Comparison of ENCODE assay signal across 8 cellular contexts in genomic region chr18:3596324-3597158, GRCh38.
DNase-seq lines count a peak whose midpoint lies in the region; ATAC-seq and TF ChIP-seq lines count a peak whose summit lies in the region.

No MANE protein-coding gene starts in this region.

- H3K4me2 ChIP-seq in Karpas-422 (ENCODE audit: low read depth, low read length, poor library complexity, severe bottlenecking) = peak overlapping the region; percentile 89

- no peak overlapping the region for H3K4me3 ChIP-seq in BE2C (ENCODE audit: low read depth, low read length)
- peak overlapping the region; percentile 74; the same call in 1 of the 2 replicates for H3K4me3 ChIP-seq in Karpas-422 (ENCODE audit: low read length)
- H3K4me3 ChIP-seq in epithelial cell of esophagus (ENCODE audit: low read length) = no peak overlapping the region
- peak overlapping the region; percentile 51 to 66 for H3K4me3 ChIP-seq in muscle layer of duodenum (ENCODE audit: low read depth in 1 of 2, low read length in 2 of 2)
- no peak overlapping the region for H3K4me3 ChIP-seq in urinary bladder (ENCODE audit: low read depth, low read length)

- H3K27ac ChIP-seq in Karpas-422 (ENCODE audit: low read length) (peak overlapping the region; percentile 98), muscle layer of duodenum (ENCODE audit: low read length) (peak overlapping the region; percentile 100), urinary bladder (ENCODE audit: low read depth) (peak overlapping the region; percentile 91)

- H3K9ac ChIP-seq in Karpas-422 (ENCODE audit: low read length) = peak overlapping the region; percentile 79

- TF ChIP-seq CTCF in BE2C (IDR thresholded peaks at IDR 0.05; ENCODE audit: low read depth, low read length) = peak; percentile 42
- TF ChIP-seq CTCF in epithelial cell of esophagus (IDR thresholded peaks at IDR 0.05; ENCODE audit: insufficient read depth, low read depth, low read length, missing control alignments) = no peak

- no peaks in the 10 kb centered on the region for H3K9me2 ChIP-seq in Karpas-422 (replicated peaks; ENCODE audit: insufficient read depth, low read length)

- ATAC-seq in GM19452 (IDR thresholded peaks at IDR 0.05; ENCODE audit: unreplicated experiment) = peak; percentile 30

- DNase-seq in BE2C = peak; percentile 27
- DNase-seq in Karpas-422 = peak; percentile 89
- DNase-seq in activated CD4-positive, CD25-positive, alpha-beta regulatory T cell treated with anti-CD3 and anti-CD28 coated beads, Interleukin-2, amount 50 U/mL, for 72 hours = peak; percentile 61
- peak; percentile 12 for DNase-seq in epithelial cell of esophagus (ENCODE audit: low read depth)
- no peak for DNase-seq in NK-92 treated with Interleukin-12 subunit alpha and Interleukin-12 subunit beta, amount 100 ng/mL, for 24 hours (lab: John Stamatoyannopoulos, UW)

- WGBS in urinary bladder = 50% methylated on average over 17 of the region's 17 CpGs

- H3K79me2 ChIP-seq in Karpas-422 (ENCODE audit: low read length) = peaks cover 7% of the 10 kb centered on the region; the same call in 1 of the 2 replicates

- H3K4me1 ChIP-seq in BE2C (no peaks in the 10 kb centered on the region; the same call in 1 of the 2 replicates), Karpas-422 (ENCODE audit: low read length) (peaks cover 53% of the 10 kb centered on the region), muscle layer of duodenum (ENCODE audit: control insufficient read depth in 1 of 2, insufficient read depth in 2 of 2, low read length in 2 of 2) (peaks cover 21 to 23% of the 10 kb centered on the region in 2 donors), urinary bladder (ENCODE audit: insufficient read depth) (no peaks in the 10 kb centered on the region)

- H3K36me3 ChIP-seq in BE2C (no peaks in the 10 kb centered on the region), Karpas-422 (ENCODE audit: insufficient read depth, low read length) (no peaks in the 10 kb centered on the region), muscle layer of duodenum (ENCODE audit: control insufficient read depth in 1 of 2, insufficient read depth in 2 of 2, low read length in 2 of 2) (peaks cover 0 to 8% of the 10 kb centered on the region in 2 donors), urinary bladder (ENCODE audit: insufficient read depth) (no peaks in the 10 kb centered on the region)

- no peaks in the 10 kb centered on the region for H3K27me3 ChIP-seq in BE2C
- no peaks in the 10 kb centered on the region for H3K27me3 ChIP-seq in Karpas-422 (ENCODE audit: low read length)
- H3K27me3 ChIP-seq in muscle layer of duodenum (ENCODE audit: low read depth, low read length) = no peaks in the 10 kb centered on the region

- H2AFZ ChIP-seq in Karpas-422 (ENCODE audit: low read length) = 0 out of 2 replicates have a peak overlapping the region, but pooled peaks have one; percentile 39

- H4K20me1 ChIP-seq in Karpas-422 (ENCODE audit: insufficient read depth, low read depth, low read length) = no peaks in the 10 kb centered on the region

- no peaks in the 10 kb centered on the region for H3K9me3 ChIP-seq in BE2C
- H3K9me3 ChIP-seq in Karpas-422 (ENCODE audit: low read length) = no peaks in the 10 kb centered on the region
- H3K9me3 ChIP-seq in muscle layer of duodenum (ENCODE audit: control insufficient read depth in 1 of 2, low read length in 2 of 2) = no peaks in the 10 kb centered on the region

Comparison
In these comparisons a context has a peak if more than half of its experiments do, and no peak if none do; other contexts are left out.
1. H3K4me3 ChIP-seq: peak in Karpas-422 (single experiment) and muscle layer of duodenum (2 of 2); none in BE2C (single experiment), epithelial cell of esophagus (single experiment) and urinary bladder (single experiment).
2. Peak in every context shown above with its lines, with median percentiles within 50 percentile points of each other: H3K27ac ChIP-seq.